ENCODE assay signal across 22 cellular contexts in the genomic region with DNA sequence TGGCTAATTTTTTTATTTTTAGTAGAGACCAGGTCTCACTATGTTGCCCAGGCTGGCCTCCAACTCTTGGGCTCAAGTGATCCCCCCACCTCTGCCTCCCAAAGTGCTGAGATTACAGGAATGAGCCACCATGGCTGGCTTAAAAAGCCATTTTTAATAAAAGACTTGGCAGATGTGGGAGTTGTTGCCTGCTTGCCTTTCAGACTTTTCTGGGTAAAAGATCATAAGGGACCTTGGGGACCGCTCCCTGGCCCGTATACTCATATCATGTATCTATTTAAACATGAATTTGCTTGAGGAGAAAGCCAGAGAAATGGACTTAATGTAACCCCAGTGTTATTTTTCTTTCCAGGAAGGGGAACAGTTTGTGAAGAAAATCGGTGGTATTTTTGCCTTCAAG. TPM values are rescaled to one million over a fixed set of nuclear protein-coding genes. Genes with fewer than 3 reads are reported as not detected.
"Had no signal": no experiment of that assay in that cellular context is flagged by ENCODE, and none has a peak within 500 bp of the region (broad histone marks: within the 10 kb centered on the region; RNA-seq: fewer than 3 reads in every experiment).

No MANE protein-coding gene starts in this region.

- H3K27me3 ChIP-seq: heart left ventricle, hepatocyte, ovary, right atrium auricular region, sigmoid colon, spleen, tibial artery, upper lobe of right lung had no signal

- ATAC-seq: heart left ventricle; lower lobe of right lung; natural killer cell; stimulated activated effector memory CD8-positive, alpha-beta T cell treated with anti-CD3 and anti-CD28 coated beads, Interleukin-12 subunit alpha, Interleukin-12 subunit beta, amount 100 ng/mL, for 72 hours; upper lobe of right lung had no signal

- H3K4me1 ChIP-seq: heart left ventricle, lower lobe of right lung, right atrium auricular region, spleen, tibial artery, upper lobe of right lung had no signal

- H3K4me3 ChIP-seq: heart left ventricle, hepatocyte, lower lobe of right lung, ovary, right atrium auricular region, sigmoid colon, spleen, tibial artery, upper lobe of right lung had no signal

- H3K9me3 ChIP-seq: heart left ventricle, lower lobe of right lung, ovary, right atrium auricular region, sigmoid colon, spleen, tibial artery, upper lobe of right lung had no signal

- DNase-seq: glutamatergic neuron; heart left ventricle; islet precursor cell; lower lobe of right lung; mammary epithelial cell; mesenchymal stem cell; naive B cell; natural killer cell; ovary; sigmoid colon; small intestine; spleen; stimulated activated CD4-positive, alpha-beta T cell treated with anti-CD3 and anti-CD28 coated beads, Interleukin-4, amount 100 ng/mL, for 24 hours; stimulated activated naive CD4-positive, alpha-beta T cell; substantia nigra; tibial artery; trophoblast cell; upper lobe of right lung had no signal

- H3K27ac ChIP-seq: heart left ventricle, hepatocyte, lower lobe of right lung, ovary, right atrium auricular region, sigmoid colon, spleen, tibial artery, upper lobe of right lung had no signal

- H3K36me3 ChIP-seq: ovary had no signal

RNA-seq across cellular contexts. Expression of gene PODN, which starts 23.4 kb away (rescaled TPM):
- total RNA-seq: kidney epithelial cell, mammary epithelial cell had no signal
- polyA plus RNA-seq: mammary epithelial cell had no signal
